In genomic region chr1:110144366-110144765, GRCh38 we compare ENCODE assay signal across 31 cellular contexts. TPM values are rescaled to one million over a fixed set of nuclear protein-coding genes. Genes with fewer than 3 reads are reported as not detected.
"Had no signal": no experiment of that assay in that cellular context is flagged by ENCODE, and none has a peak within 500 bp of the region (broad histone marks: within the 10 kb centered on the region; RNA-seq: fewer than 3 reads in every experiment).

No MANE protein-coding gene starts in this region.

- H3K4me3 ChIP-seq: ascending aorta, cardiac muscle cell had no signal

- H3K36me3 ChIP-seq: ascending aorta, cardiac muscle cell had no signal

- H3K27me3 ChIP-seq: ascending aorta had no signal

- FAIRE-seq: bronchial epithelial cell, TTC549 had no signal

- H3K9me3 ChIP-seq: ascending aorta had no signal

- H3K4me1 ChIP-seq: ascending aorta had no signal

- ATAC-seq: activated CD8-positive, alpha-beta T cell treated with anti-CD3 and anti-CD28 coated beads for 36 hours; activated naive CD8-positive, alpha-beta T cell treated with anti-CD3 and anti-CD28 coated beads, Interleukin-2, amount 50 U/mL, for 24 hours had no signal

- DNase-seq: activated B cell treated with CpG ODN at 0.5 μM for 24 hours; activated CD4-positive, alpha-beta memory T cell treated with anti-CD3 and anti-CD28 coated beads for 36 hours; activated CD4-positive, alpha-beta T cell treated with anti-CD3 and anti-CD28 coated beads for 4 hours; activated CD4-positive, alpha-beta T cell treated with anti-CD3 and anti-CD28 coated beads, Interleukin-2, amount 10 ng/mL, durations not matched to agents 24 days and 14 days; activated CD4-positive, alpha-beta T cell treated with anti-CD3 and anti-CD28 coated beads, Interleukin-2, amount 50 U/mL, for 1 hour; activated CD4-positive, alpha-beta T cell treated with anti-CD3 and anti-CD28 coated beads, Interleukin-2, amount 50 U/mL, for 4 hours; activated CD4-positive, CD25-positive, alpha-beta regulatory T cell treated with anti-CD3 and anti-CD28 coated beads, Interleukin-2, amount 50 U/mL, for 72 hours; activated CD8-positive, alpha-beta memory T cell treated with anti-CD3 and anti-CD28 coated beads, Interleukin-2, amount 50 U/mL, for 48 hours; activated CD8-positive, alpha-beta T cell treated with anti-CD3 and anti-CD28 coated beads for 36 hours; activated effector memory CD4-positive, alpha-beta T cell treated with Interleukin-2 at 50 U/mL for 16 hours; activated gamma-delta T cell; activated naive CD4-positive, alpha-beta T cell treated with anti-CD3 and anti-CD28 coated beads, Interleukin-2, amount 10 ng/mL, durations not matched to agents 7 days and 5 days; activated naive CD4-positive, alpha-beta T cell treated with Interleukin-2 at 50 U/mL for 16 hours; activated naive CD8-positive, alpha-beta T cell treated with anti-CD3 and anti-CD28 coated beads, Interleukin-2, amount 10 ng/mL, durations not matched to agents 7 days and 5 days; activated naive CD8-positive, alpha-beta T cell treated with anti-CD3 and anti-CD28 coated beads, Interleukin-2, amount 50 U/mL, for 24 hours; activated T-cell treated with anti-CD3 and anti-CD28 coated beads, Interleukin-2, amount 50 U/mL, for 24 hours; activated T-cell treated with anti-CD3 and anti-CD28 coated beads, Interleukin-2, amount 50 U/mL, for 48 hours; amygdala; anterior cingulate cortex; caudate nucleus; cerebellar nuclear complex; T-helper 1 cell; T-helper 2 cell; T-helper 9 cell had no signal

- H3K27ac ChIP-seq: ascending aorta, cardiac muscle cell, VCaP had no signal

RNA-seq across cellular contexts. Expression of gene SLC6A17, which starts 5.9 kb away (rescaled TPM):
- total RNA-seq: activated B cell treated with CpG ODN at 0.5 μM for 24 hours; activated naive CD8-positive, alpha-beta T cell treated with anti-CD3 and anti-CD28 coated beads, Interleukin-2, amount 10 ng/mL, durations not matched to agents 7 days and 5 days had no signal
- polyA plus RNA-seq: cardiac muscle cell had no signal

RNA-seq across cellular contexts. Expression of gene UBL4B, which starts 32.1 kb away (rescaled TPM):
- total RNA-seq: activated B cell treated with CpG ODN at 0.5 μM for 24 hours; activated CD4-positive, alpha-beta memory T cell treated with anti-CD3 and anti-CD28 coated beads for 36 hours; activated CD4-positive, alpha-beta T cell treated with anti-CD3 and anti-CD28 coated beads, Interleukin-2, amount 10 ng/mL, durations not matched to agents 24 days and 14 days; activated CD8-positive, alpha-beta memory T cell treated with anti-CD3 and anti-CD28 coated beads for 36 hours; activated CD8-positive, alpha-beta T cell treated with anti-CD3 and anti-CD28 coated beads for 36 hours; activated naive CD8-positive, alpha-beta T cell treated with anti-CD3 and anti-CD28 coated beads, Interleukin-2, amount 10 ng/mL, durations not matched to agents 7 days and 5 days; activated T-helper 2 cell treated with anti-CD3 and anti-CD28 coated beads, Interferon-gamma antibody, Interleukin-2, Interleukin-4, amounts not matched to agents 10 μg/mL and 5 μg/mL and 100 μg/mL, durations not matched to agents 14 hours and 24 hours and 36 hours; ascending aorta; bronchial epithelial cell had no signal
- polyA plus RNA-seq: cardiac muscle cell had no signal
